1 cellular context compared by ENCODE assay signal in the genomic region with DNA sequence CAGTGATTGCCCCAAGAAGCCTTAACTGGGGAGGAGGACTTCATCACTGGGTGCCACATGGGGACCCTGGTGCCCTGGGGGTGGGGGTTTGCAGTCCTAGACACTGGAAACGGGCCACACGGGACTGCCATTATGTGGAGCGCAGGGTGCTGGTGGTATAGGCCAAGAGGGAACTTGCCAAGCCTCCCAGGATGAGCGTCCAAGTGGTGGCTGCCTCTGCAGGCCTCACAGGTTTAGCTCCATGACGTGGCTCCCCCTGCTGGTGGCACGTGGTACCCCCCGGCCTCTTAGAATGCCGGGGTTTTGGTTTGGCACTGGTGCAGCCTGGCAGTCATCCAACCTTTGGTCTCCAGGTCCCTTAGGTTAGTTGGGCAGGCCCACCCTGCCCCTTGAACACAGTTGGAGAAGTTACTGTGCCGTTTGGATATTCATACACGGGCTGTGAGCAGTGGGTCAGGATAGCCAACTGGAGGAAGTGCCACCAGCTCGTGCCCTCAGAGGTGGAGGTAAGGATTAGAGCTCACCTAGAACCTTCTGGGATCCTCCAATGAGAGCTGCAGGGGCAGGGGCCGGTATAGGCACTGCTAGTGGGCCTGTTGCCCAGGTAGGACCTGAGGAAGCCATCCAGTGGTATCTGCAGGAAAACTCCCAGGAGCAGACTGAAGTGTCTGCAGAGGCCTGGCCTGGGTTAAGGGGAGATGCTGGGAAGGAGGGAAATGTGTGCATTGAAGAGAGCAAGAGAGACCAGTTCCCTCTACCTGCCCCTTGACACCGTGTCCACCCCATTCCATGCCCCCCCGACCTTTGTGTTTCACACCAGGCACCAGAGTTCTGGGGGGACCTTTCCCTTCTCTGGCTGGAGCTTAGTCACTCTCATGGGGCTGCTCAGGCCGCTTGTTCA.
A peak's percentile ranks its signal among the peaks of the same experiment; 100 is the strongest.
TF ChIP-seq lines count a peak whose summit lies in the region.

No MANE protein-coding gene starts in this region.

TF ChIP-seq in K562, 482 proteins besides CTCF, POLR2A, EP300 and RAD21 (continued from another document and continues in another):
- TF ChIP-seq, protein P1, sequence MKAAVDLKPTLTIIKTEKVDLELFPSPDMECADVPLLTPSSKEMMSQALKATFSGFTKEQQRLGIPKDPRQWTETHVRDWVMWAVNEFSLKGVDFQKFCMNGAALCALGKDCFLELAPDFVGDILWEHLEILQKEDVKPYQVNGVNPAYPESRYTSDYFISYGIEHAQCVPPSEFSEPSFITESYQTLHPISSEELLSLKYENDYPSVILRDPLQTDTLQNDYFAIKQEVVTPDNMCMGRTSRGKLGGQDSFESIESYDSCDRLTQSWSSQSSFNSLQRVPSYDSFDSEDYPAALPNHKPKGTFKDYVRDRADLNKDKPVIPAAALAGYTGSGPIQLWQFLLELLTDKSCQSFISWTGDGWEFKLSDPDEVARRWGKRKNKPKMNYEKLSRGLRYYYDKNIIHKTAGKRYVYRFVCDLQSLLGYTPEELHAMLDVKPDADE (conservative IDR thresholded peaks at IDR 0.05; ENCODE audit: control insufficient read depth, low read depth, low read length) = 0 out of 2 replicates have a peak, but pooled peaks have one; percentile 61
- peak; percentile 40; the same call in 1 of the 2 replicates for TF ChIP-seq TEAD4 (IDR thresholded peaks at IDR 0.05; ENCODE audit: low read length)
- no peak for TF ChIP-seq TEAD4 (CRISPR knock-in tag; IDR thresholded peaks at IDR 0.05; ENCODE audit: borderline replicate concordance)
- TF ChIP-seq MYNN (IDR thresholded peaks at IDR 0.05) = peak; percentile 86
- TF ChIP-seq MYNN (CRISPR knock-in tag; IDR thresholded peaks at IDR 0.05) = no peak
- TF ChIP-seq ZNF57 (CRISPR knock-in tag; IDR thresholded peaks at IDR 0.05) = 0 out of 2 replicates have a peak, but pooled peaks have one; percentile 29
- no peak for TF ChIP-seq OTX1 (CRISPR knock-in tag; IDR thresholded peaks at IDR 0.05)
- TF ChIP-seq CEBPG (CRISPR knock-in tag; IDR thresholded peaks at IDR 0.05) = no peak
- no peak for TF ChIP-seq CEBPG (tag; conservative IDR thresholded peaks at IDR 0.05 in 1 of 2, IDR thresholded peaks at IDR 0.05 in 1 of 2)
- TF ChIP-seq ZNF436 (CRISPR knock-in tag; IDR thresholded peaks at IDR 0.05) = no peak
- TF ChIP-seq, protein P2, sequence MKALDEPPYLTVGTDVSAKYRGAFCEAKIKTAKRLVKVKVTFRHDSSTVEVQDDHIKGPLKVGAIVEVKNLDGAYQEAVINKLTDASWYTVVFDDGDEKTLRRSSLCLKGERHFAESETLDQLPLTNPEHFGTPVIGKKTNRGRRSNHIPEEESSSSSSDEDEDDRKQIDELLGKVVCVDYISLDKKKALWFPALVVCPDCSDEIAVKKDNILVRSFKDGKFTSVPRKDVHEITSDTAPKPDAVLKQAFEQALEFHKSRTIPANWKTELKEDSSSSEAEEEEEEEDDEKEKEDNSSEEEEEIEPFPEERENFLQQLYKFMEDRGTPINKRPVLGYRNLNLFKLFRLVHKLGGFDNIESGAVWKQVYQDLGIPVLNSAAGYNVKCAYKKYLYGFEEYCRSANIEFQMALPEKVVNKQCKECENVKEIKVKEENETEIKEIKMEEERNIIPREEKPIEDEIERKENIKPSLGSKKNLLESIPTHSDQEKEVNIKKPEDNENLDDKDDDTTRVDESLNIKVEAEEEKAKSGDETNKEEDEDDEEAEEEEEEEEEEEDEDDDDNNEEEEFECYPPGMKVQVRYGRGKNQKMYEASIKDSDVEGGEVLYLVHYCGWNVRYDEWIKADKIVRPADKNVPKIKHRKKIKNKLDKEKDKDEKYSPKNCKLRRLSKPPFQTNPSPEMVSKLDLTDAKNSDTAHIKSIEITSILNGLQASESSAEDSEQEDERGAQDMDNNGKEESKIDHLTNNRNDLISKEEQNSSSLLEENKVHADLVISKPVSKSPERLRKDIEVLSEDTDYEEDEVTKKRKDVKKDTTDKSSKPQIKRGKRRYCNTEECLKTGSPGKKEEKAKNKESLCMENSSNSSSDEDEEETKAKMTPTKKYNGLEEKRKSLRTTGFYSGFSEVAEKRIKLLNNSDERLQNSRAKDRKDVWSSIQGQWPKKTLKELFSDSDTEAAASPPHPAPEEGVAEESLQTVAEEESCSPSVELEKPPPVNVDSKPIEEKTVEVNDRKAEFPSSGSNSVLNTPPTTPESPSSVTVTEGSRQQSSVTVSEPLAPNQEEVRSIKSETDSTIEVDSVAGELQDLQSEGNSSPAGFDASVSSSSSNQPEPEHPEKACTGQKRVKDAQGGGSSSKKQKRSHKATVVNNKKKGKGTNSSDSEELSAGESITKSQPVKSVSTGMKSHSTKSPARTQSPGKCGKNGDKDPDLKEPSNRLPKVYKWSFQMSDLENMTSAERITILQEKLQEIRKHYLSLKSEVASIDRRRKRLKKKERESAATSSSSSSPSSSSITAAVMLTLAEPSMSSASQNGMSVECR (CRISPR knock-in tag; IDR thresholded peaks at IDR 0.05) = no peak
- TF ChIP-seq JUN (IDR thresholded peaks at IDR 0.05; ENCODE audit: borderline replicate concordance, low read depth, low read length) = no peak
- 0 out of 2 replicates have a peak, but pooled peaks have one; percentile 35 for TF ChIP-seq JUN (CRISPR knock-in tag; IDR thresholded peaks at IDR 0.05; ENCODE audit: borderline replicate concordance)
- no peak for TF ChIP-seq NONO (IDR thresholded peaks at IDR 0.05; ENCODE audit: low read depth in 2 of 2, low read length in 1 of 2)
- TF ChIP-seq MECOM (CRISPR knock-in tag; IDR thresholded peaks at IDR 0.05) = no peak
- no peak for TF ChIP-seq PTTG1 (tag; IDR thresholded peaks at IDR 0.05; ENCODE audit: low read depth)
- TF ChIP-seq ZNF77 (CRISPR knock-in tag; IDR thresholded peaks at IDR 0.05) = 0 out of 2 replicates have a peak, but pooled peaks have one; percentile 58
- no peak for TF ChIP-seq FUS (optimal IDR thresholded peaks at IDR 0.05; ENCODE audit: low read depth, low read length)
- TF ChIP-seq TAF1 (IDR thresholded peaks at IDR 0.05; ENCODE audit: control insufficient read depth, extremely low read depth, insufficient read depth, low read length, severe bottlenecking) = peak; percentile 19
- no peak for TF ChIP-seq ZNF174 (CRISPR knock-in tag; IDR thresholded peaks at IDR 0.05)
- TF ChIP-seq ADNP (tag; IDR thresholded peaks at IDR 0.05) = no peak
- TF ChIP-seq, protein P3, sequence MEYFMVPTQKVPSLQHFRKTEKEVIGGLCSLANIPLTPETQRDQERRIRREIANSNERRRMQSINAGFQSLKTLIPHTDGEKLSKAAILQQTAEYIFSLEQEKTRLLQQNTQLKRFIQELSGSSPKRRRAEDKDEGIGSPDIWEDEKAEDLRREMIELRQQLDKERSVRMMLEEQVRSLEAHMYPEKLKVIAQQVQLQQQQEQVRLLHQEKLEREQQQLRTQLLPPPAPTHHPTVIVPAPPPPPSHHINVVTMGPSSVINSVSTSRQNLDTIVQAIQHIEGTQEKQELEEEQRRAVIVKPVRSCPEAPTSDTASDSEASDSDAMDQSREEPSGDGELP (CRISPR knock-in tag; IDR thresholded peaks at IDR 0.05; ENCODE audit: borderline replicate concordance) = peak; percentile 61; the same call in 1 of the 2 replicates
- TF ChIP-seq, protein P4, sequence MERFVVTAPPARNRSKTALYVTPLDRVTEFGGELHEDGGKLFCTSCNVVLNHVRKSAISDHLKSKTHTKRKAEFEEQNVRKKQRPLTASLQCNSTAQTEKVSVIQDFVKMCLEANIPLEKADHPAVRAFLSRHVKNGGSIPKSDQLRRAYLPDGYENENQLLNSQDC (CRISPR knock-in tag; IDR thresholded peaks at IDR 0.05) = no peak
- TF ChIP-seq ZFP1 (CRISPR knock-in tag; IDR thresholded peaks at IDR 0.05) = no peak
- TF ChIP-seq, protein P5, sequence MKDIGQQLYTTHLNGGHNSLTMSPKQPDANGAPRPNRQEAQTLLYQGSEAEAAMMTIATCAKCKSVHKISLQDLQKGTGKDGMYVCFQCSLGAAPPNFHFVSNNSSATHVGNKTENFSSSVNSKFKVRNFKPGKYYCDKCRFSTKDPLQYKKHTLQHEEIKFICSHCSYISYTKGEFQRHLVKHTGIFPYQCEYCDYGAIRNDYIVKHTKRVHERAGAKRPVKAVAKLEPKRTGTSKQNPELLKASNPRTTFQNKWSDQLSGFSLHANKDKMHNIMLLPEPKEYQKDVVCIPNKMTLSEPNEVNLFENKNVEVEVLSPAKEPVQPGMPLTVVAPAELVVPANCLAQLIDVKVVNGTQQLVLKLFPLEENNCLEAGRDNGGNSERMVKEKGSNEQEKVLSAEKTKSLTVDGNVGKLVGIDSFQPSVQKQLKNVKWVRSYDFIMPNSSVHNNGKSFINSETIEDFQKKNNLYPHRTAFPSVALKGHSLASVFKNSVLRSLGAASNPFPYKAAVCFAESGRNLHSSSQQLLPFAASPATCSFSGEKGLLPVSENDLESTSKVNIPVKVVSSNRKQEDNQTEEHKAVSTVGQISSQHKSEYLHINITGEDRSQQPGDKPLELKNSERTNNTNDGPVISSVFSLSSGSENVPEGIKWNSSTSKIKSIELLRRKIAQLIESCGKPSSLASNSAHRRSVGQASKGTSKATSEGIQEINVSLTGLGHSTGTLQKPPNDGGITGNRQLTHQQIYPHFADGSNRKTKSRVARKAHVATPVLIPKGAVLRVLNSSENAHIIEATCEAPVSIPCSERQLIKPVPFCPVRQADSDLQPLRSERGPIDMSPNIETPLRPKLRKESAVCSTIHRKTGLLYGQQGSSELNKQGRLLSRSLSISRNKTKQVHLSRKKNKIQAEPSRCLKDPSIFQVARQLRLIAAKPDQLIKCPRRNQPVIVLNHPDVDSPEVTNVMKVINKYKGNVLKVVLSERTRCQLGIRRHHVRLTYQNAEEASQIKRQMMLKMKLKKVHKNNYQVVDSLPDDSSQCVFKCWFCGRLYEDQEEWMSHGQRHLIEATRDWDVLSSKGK (CRISPR knock-in tag; IDR thresholded peaks at IDR 0.05) = no peak
- TF ChIP-seq, protein P6, sequence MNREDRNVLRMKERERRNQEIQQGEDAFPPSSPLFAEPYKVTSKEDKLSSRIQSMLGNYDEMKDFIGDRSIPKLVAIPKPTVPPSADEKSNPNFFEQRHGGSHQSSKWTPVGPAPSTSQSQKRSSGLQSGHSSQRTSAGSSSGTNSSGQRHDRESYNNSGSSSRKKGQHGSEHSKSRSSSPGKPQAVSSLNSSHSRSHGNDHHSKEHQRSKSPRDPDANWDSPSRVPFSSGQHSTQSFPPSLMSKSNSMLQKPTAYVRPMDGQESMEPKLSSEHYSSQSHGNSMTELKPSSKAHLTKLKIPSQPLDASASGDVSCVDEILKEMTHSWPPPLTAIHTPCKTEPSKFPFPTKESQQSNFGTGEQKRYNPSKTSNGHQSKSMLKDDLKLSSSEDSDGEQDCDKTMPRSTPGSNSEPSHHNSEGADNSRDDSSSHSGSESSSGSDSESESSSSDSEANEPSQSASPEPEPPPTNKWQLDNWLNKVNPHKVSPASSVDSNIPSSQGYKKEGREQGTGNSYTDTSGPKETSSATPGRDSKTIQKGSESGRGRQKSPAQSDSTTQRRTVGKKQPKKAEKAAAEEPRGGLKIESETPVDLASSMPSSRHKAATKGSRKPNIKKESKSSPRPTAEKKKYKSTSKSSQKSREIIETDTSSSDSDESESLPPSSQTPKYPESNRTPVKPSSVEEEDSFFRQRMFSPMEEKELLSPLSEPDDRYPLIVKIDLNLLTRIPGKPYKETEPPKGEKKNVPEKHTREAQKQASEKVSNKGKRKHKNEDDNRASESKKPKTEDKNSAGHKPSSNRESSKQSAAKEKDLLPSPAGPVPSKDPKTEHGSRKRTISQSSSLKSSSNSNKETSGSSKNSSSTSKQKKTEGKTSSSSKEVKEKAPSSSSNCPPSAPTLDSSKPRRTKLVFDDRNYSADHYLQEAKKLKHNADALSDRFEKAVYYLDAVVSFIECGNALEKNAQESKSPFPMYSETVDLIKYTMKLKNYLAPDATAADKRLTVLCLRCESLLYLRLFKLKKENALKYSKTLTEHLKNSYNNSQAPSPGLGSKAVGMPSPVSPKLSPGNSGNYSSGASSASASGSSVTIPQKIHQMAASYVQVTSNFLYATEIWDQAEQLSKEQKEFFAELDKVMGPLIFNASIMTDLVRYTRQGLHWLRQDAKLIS (CRISPR knock-in tag; IDR thresholded peaks at IDR 0.05) = no peak; the same call in 1 of the 2 replicates
- TF ChIP-seq NEUROD1 (IDR thresholded peaks at IDR 0.05; ENCODE audit: borderline replicate concordance, low read depth, low read length, partially characterized antibody) = no peak
- no peak for TF ChIP-seq DPF2 (IDR thresholded peaks at IDR 0.05)
- TF ChIP-seq EWSR1 (IDR thresholded peaks at IDR 0.05; ENCODE audit: borderline replicate concordance, low read depth, partially characterized antibody) = no peak
- TF ChIP-seq, protein P7, sequence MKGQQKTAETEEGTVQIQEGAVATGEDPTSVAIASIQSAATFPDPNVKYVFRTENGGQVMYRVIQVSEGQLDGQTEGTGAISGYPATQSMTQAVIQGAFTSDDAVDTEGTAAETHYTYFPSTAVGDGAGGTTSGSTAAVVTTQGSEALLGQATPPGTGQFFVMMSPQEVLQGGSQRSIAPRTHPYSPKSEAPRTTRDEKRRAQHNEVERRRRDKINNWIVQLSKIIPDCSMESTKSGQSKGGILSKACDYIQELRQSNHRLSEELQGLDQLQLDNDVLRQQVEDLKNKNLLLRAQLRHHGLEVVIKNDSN (CRISPR knock-in tag; IDR thresholded peaks at IDR 0.05) = peak; percentile 74
- no peak for TF ChIP-seq STAT5B (CRISPR knock-in tag; IDR thresholded peaks at IDR 0.05)
- TF ChIP-seq ZNF23 (CRISPR knock-in tag; IDR thresholded peaks at IDR 0.05) = no peak
- 0 out of 2 replicates have a peak, but pooled peaks have one; percentile 51 for TF ChIP-seq ILF3 (IDR thresholded peaks at IDR 0.05; ENCODE audit: borderline replicate concordance)
- peak; percentile 77; the same call in 1 of the 2 replicates for TF ChIP-seq RFX7 (CRISPR knock-in tag; IDR thresholded peaks at IDR 0.05)
- TF ChIP-seq LEF1 (IDR thresholded peaks at IDR 0.05) = no peak
- TF ChIP-seq SMARCB1 (IDR thresholded peaks at IDR 0.05; ENCODE audit: insufficient read length, low read depth) = no peak
